Comparison of ENCODE assay signal across 11 cellular contexts in the genomic region with DNA sequence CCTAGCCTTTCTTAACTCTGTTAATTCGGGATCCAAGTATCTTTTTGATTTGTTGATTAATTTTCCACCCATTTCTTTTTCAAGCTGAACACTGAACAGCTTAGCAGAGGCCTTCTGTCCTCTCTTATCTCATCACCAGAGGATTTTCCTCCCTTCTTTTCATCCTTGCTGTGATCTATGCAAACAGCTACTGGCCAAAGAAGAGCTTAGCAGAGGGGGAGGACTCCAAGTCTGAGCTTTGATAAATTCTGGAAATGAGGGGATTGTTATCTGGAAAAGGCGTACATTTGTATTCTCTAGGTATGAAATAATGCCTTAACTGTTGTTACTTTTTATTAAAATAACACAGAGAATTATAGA. TPM values are rescaled to one million over a fixed set of nuclear protein-coding genes. Genes with fewer than 3 reads are reported as not detected.
DNase-seq lines count a peak whose midpoint lies in the region; ATAC-seq and TF ChIP-seq lines count a peak whose summit lies in the region.
"Had no signal": no experiment of that assay in that cellular context is flagged by ENCODE, and none has a peak within 500 bp of the region (broad histone marks: within the 10 kb centered on the region; RNA-seq: fewer than 3 reads in every experiment).

No MANE protein-coding gene starts in this region.

- peaks cover 8% of the 10 kb centered on the region for H3K36me3 Mint-ChIP-seq in activated CD4-positive, alpha-beta T cell treated with anti-CD3 and anti-CD28 coated beads for 36 hours (ENCODE audit: low read depth)
- H3K36me3 Mint-ChIP-seq in progenitor cell of endocrine pancreas (ENCODE audit: insufficient read depth): peaks cover 7% of the 10 kb centered on the region

- POLR2A ChIA-PET in activated CD4-positive, alpha-beta T cell treated with anti-CD3 and anti-CD28 coated beads for 36 hours (lab: Charles Lee): interaction anchor here (0.6 to 2.3 kb wide), 3 partner anchors 13 to 37 kb away, joined by 3 to 24 read pairs (median 10); a partner anchor contains a TSS

- peak; percentile 6 for ATAC-seq in activated CD4-positive, alpha-beta T cell treated with anti-CD3 and anti-CD28 coated beads for 36 hours
- ATAC-seq: HepG2 had no signal

- DNase-seq in activated CD4-positive, alpha-beta T cell treated with anti-CD3 and anti-CD28 coated beads for 36 hours: no peak
- no peak for DNase-seq in activated CD4-positive, alpha-beta T cell treated with anti-CD3 and anti-CD28 coated beads for 48 hours
- DNase-seq in caudate nucleus (lab: John Stamatoyannopoulos, UW): no peak
- no peak for DNase-seq in progenitor cell of endocrine pancreas (ENCODE audit: low spot score, unreplicated experiment)
- DNase-seq in DMS53 treated with DMSO at 0.1 percent for 48 hours (lab: John Stamatoyannopoulos, UW; ENCODE audit: unreplicated experiment): no peak
- DNase-seq in NCI-H748 (lab: John Stamatoyannopoulos, UW; ENCODE audit: unreplicated experiment): no peak
- no peak for DNase-seq in NCI-H2107 (lab: John Stamatoyannopoulos, UW)
- DNase-seq: kidney, NCI-H1694 had no signal

- H3K9me3 Mint-ChIP-seq in activated CD4-positive, alpha-beta T cell treated with anti-CD3 and anti-CD28 coated beads for 36 hours (ENCODE audit: low read depth): peaks cover 7% of the 10 kb centered on the region
- H3K9me3 Mint-ChIP-seq in progenitor cell of endocrine pancreas (ENCODE audit: low read depth): peaks cover 11% of the 10 kb centered on the region

- H3K4me1 Mint-ChIP-seq in activated CD4-positive, alpha-beta T cell treated with anti-CD3 and anti-CD28 coated beads for 36 hours: peaks cover 54% of the 10 kb centered on the region
- H3K4me1 Mint-ChIP-seq in progenitor cell of endocrine pancreas (ENCODE audit: low read depth): peaks cover 10% of the 10 kb centered on the region

- H3K4me1 ChIP-seq in HUES48 (ENCODE audit: control insufficient read depth, insufficient read depth, low read length): peaks cover 22% of the 10 kb centered on the region

- H3K4me3 Mint-ChIP-seq in activated CD4-positive, alpha-beta T cell treated with anti-CD3 and anti-CD28 coated beads for 36 hours: peak overlapping the region; percentile 46
- peak overlapping the region; percentile 33 for H3K4me3 Mint-ChIP-seq in progenitor cell of endocrine pancreas (ENCODE audit: low read depth)

- intact Hi-C loops in activated CD4-positive, alpha-beta T cell treated with anti-CD3 and anti-CD28 coated beads for 36 hours (cut with DNase I, micrococcal nuclease): loop anchor here in 1 of 2 experiments (1.0 kb wide), 1 partner anchor 14 kb away; a partner anchor contains a TSS

- H3K36me3 ChIP-seq in HUES48 (ENCODE audit: control insufficient read depth, insufficient read depth, low read length): peaks cover 4% of the 10 kb centered on the region; the same call in 1 of the 2 replicates

- no peaks in the 10 kb centered on the region for H3K9me3 ChIP-seq in HUES48 (ENCODE audit: control insufficient read depth, insufficient read depth, low read length)

- H3K27ac ChIP-seq in HUES48 (ENCODE audit: low read depth, low read length): peak overlapping the region; percentile 77
- peak overlapping the region; percentile 42 for H3K27ac ChIP-seq in caudate nucleus (ENCODE audit: low read depth, low read length)

- no peaks in the 10 kb centered on the region for H3K27me3 ChIP-seq in HUES48 (ENCODE audit: control insufficient read depth, insufficient read depth, low read length)

- H3K4me3 ChIP-seq in HUES48 (ENCODE audit: low read depth, low read length): no peak overlapping the region

- CTCF ChIA-PET in activated CD4-positive, alpha-beta T cell treated with anti-CD3 and anti-CD28 coated beads for 36 hours (lab: Charles Lee): interaction anchor here (0.7 to 2.0 kb wide), 9 partner anchors 13 to 217 kb away, joined by 3 to 15 read pairs (median 3); a partner anchor contains a TSS

- TF ChIP-seq CTCF in progenitor cell of endocrine pancreas (IDR thresholded peaks at IDR 0.05; ENCODE audit: unreplicated experiment): no peak

- H3K9ac ChIP-seq in HUES48 (ENCODE audit: low read depth, low read length): no peak overlapping the region

- peak overlapping the region; percentile 40 for H3K27ac Mint-ChIP-seq in activated CD4-positive, alpha-beta T cell treated with anti-CD3 and anti-CD28 coated beads for 36 hours
- H3K27ac Mint-ChIP-seq in progenitor cell of endocrine pancreas: no peak overlapping the region

- no peaks in the 10 kb centered on the region for H3K27me3 Mint-ChIP-seq in activated CD4-positive, alpha-beta T cell treated with anti-CD3 and anti-CD28 coated beads for 36 hours
- H3K27me3 Mint-ChIP-seq in progenitor cell of endocrine pancreas: no peaks in the 10 kb centered on the region

RNA-seq across cellular contexts. Expression of a gene that starts 13.4 kb away (rescaled TPM):
- total RNA-seq in activated CD4-positive, alpha-beta T cell treated with anti-CD3 and anti-CD28 coated beads for 36 hours: 10 to 100 TPM; 11.9 to 12.9 TPM
- total RNA-seq in progenitor cell of endocrine pancreas: 33.4 and 33.6 TPM in 2 replicates

RNA-seq across cellular contexts. Expression of a gene that starts 13.7 kb away (rescaled TPM):
- 10 to 100 TPM; 47.8 to 58.5 TPM for total RNA-seq in activated CD4-positive, alpha-beta T cell treated with anti-CD3 and anti-CD28 coated beads for 36 hours
- 21.0 and 25.1 TPM in 2 replicates for total RNA-seq in progenitor cell of endocrine pancreas
